8 cellular contexts compared by ENCODE assay signal in genomic region chr9:96875460-96876142, GRCh38. TPM values are rescaled to one million over a fixed set of nuclear protein-coding genes. Genes with fewer than 3 reads are reported as not detected.
DNase-seq lines count a peak whose midpoint lies in the region; ATAC-seq and TF ChIP-seq lines count a peak whose summit lies in the region.

No MANE protein-coding gene starts in this region.

- no peak for TF ChIP-seq CTCF in coronary artery (IDR thresholded peaks at IDR 0.05)

- H3K27me3 Mint-ChIP-seq in T-helper 17 cell: peaks cover 43% of the 10 kb centered on the region

- peaks cover 17% of the 10 kb centered on the region for H3K4me1 Mint-ChIP-seq in T-helper 17 cell

- H3K36me3 Mint-ChIP-seq in T-helper 17 cell (ENCODE audit: low read depth): no peaks in the 10 kb centered on the region

- ATAC-seq in HG02852 (IDR thresholded peaks at IDR 0.05; ENCODE audit: unreplicated experiment) (peak; percentile 52), T-helper 17 cell (peak; percentile 43)

- H3K4me3 ChIP-seq in coronary artery: peak overlapping the region; percentile 62

- H3K4me3 Mint-ChIP-seq in T-helper 17 cell: peak overlapping the region; percentile 90

- peak; percentile 35 for DNase-seq in activated naive CD4-positive, alpha-beta T cell treated with Interleukin-2 at 50 U/mL for 16 hours
- DNase-seq in activated naive CD4-positive, alpha-beta T cell (lab: John Stamatoyannopoulos, UW): no peak
- DNase-seq in NCI-H1694 treated with DMSO at 0.1 percent for 48 hours (lab: John Stamatoyannopoulos, UW) (peak; percentile 96), T-helper 17 cell (no peak), coronary artery (ENCODE audit: low spot score) (no peak), kidney glomerular epithelial cell (lab: John Stamatoyannopoulos, UW) (peak; percentile 76)
- DNase-seq in stimulated activated CD4-positive, alpha-beta T cell treated with anti-CD3 and anti-CD28 coated beads, Interleukin-15, amount 100 ng/mL, for 24 hours: peak; percentile 70

- H3K9me3 ChIP-seq in T-helper 17 cell (ENCODE audit: control insufficient read depth, low read length, poor library complexity, severe bottlenecking): peaks cover 4% of the 10 kb centered on the region

- H3K27ac Mint-ChIP-seq in T-helper 17 cell: peak overlapping the region; percentile 89

- no peak overlapping the region for H3K27ac ChIP-seq in coronary artery

RNA-seq across cellular contexts. Expression of gene ZNF782, which starts 21.3 kb away (rescaled TPM):
- total RNA-seq in T-helper 17 cell: 1 to 10 TPM; 4.6 to 7.1 TPM

RNA-seq across cellular contexts. Expression of gene NUTM2G, which starts 53.0 kb away (rescaled TPM):
- total RNA-seq in T-helper 17 cell: not detected

Comparison
In these comparisons a context has a peak if more than half of its experiments do, and no peak if none do; other contexts are left out.
1. DNase-seq: peak in activated naive CD4-positive, alpha-beta T cell treated with Interleukin-2 at 50 U/mL for 16 hours (single experiment), NCI-H1694 treated with DMSO at 0.1 percent for 48 hours (single experiment), kidney glomerular epithelial cell (single experiment) and stimulated activated CD4-positive, alpha-beta T cell treated with anti-CD3 and anti-CD28 coated beads, Interleukin-15, amount 100 ng/mL, for 24 hours (single experiment); none in activated naive CD4-positive, alpha-beta T cell (0 of 4), T-helper 17 cell (0 of 3) and coronary artery (single experiment).